In genomic region chr10:72097448-72098300, GRCh38 we compare ENCODE assay signal across 1 cellular context.
TF ChIP-seq lines count a peak whose summit lies in the region.

No MANE protein-coding gene starts in this region.

TF ChIP-seq in K562, 482 proteins besides CTCF, POLR2A, EP300 and RAD21 (continued from another document and continues in another):
- TF ChIP-seq ARID4B (CRISPR knock-in tag; IDR thresholded peaks at IDR 0.05) (no peak), ETS1 (conservative IDR thresholded peaks at IDR 0.05; ENCODE audit: control insufficient read depth, low read depth, low read length) (no peak), NCOA1 (IDR thresholded peaks at IDR 0.05; ENCODE audit: low read depth) (peak; percentile 53; the same call in 1 of the 2 replicates), ZNF174 (CRISPR knock-in tag; IDR thresholded peaks at IDR 0.05) (no peak), SMARCE1 (IDR thresholded peaks at IDR 0.05) (peak; percentile 95), PML (IDR thresholded peaks at IDR 0.05; ENCODE audit: low read length) (no peak), MEF2D (tag; conservative IDR thresholded peaks at IDR 0.05; ENCODE audit: low read depth) (peak; percentile 70), PYGO2 (tag; IDR thresholded peaks at IDR 0.05) (no peak), AFF4 (CRISPR knock-in tag; IDR thresholded peaks at IDR 0.05) (no peak), GATAD2B (IDR thresholded peaks at IDR 0.05; ENCODE audit: borderline replicate concordance) (peak; percentile 14; the same call in 1 of the 2 replicates), PPARD (CRISPR knock-in tag; IDR thresholded peaks at IDR 0.05) (no peak), ZNF695 (CRISPR knock-in tag; IDR thresholded peaks at IDR 0.05) (no peak), PTBP1 (IDR thresholded peaks at IDR 0.05; ENCODE audit: low read depth, low read length) (no peak), TAF9B (IDR thresholded peaks at IDR 0.05; ENCODE audit: partially characterized antibody) (no peak), ZNF436 (CRISPR knock-in tag; IDR thresholded peaks at IDR 0.05) (no peak), L3MBTL2 (IDR thresholded peaks at IDR 0.05) (peak; percentile 32; the same call in 1 of the 2 replicates), PKNOX1 (IDR thresholded peaks at IDR 0.05) (peak; percentile 51; the same call in 1 of the 2 replicates), ZNF655 (CRISPR knock-in tag; IDR thresholded peaks at IDR 0.05) (no peak), NR2F6 (CRISPR knock-in tag; IDR thresholded peaks at IDR 0.05) (no peak), ZSCAN32 (CRISPR knock-in tag; IDR thresholded peaks at IDR 0.05) (no peak), ATF4 (CRISPR knock-in tag; IDR thresholded peaks at IDR 0.05) (no peak), CHD4 (IDR thresholded peaks at IDR 0.05; ENCODE audit: insufficient read depth, insufficient replicate concordance, low read depth, low read length, poor library complexity, severe bottlenecking) (no peak), CBX8 (IDR thresholded peaks at IDR 0.05; ENCODE audit: borderline replicate concordance, extremely low read depth, low read depth, low read length, poor library complexity, severe bottlenecking) (no peak), SIRT6 (IDR thresholded peaks at IDR 0.05; ENCODE audit: low read depth, low read length) (no peak), EZH2 (IDR thresholded peaks at IDR 0.05; ENCODE audit: borderline replicate concordance, low read depth, low read length) (no peak), TFE3 (CRISPR knock-in tag; IDR thresholded peaks at IDR 0.05) (no peak), BRCA1 (IDR thresholded peaks at IDR 0.05) (no peak), BRCA1 (CRISPR knock-in tag; IDR thresholded peaks at IDR 0.05) (no peak), ZNF830 (CRISPR knock-in tag; IDR thresholded peaks at IDR 0.05) (no peak), SP2 (IDR thresholded peaks at IDR 0.05; ENCODE audit: extremely low read depth, low read depth, low read length, poor library complexity, severe bottlenecking) (no peak), RNF219 (CRISPR knock-in tag; IDR thresholded peaks at IDR 0.05) (no peak), ZNF583 (CRISPR knock-in tag; IDR thresholded peaks at IDR 0.05) (no peak), CREB3L1 (IDR thresholded peaks at IDR 0.05; ENCODE audit: borderline replicate concordance, low read depth) (no peak), SIX5 (IDR thresholded peaks at IDR 0.05; ENCODE audit: borderline replicate concordance in 1 of 2, insufficient read depth in 1 of 2, low read depth in 1 of 2, low read length in 2 of 2) (no peak), ZBTB12 (CRISPR knock-in tag; IDR thresholded peaks at IDR 0.05) (peak; percentile 72), GABPB2 (CRISPR knock-in tag; conservative IDR thresholded peaks at IDR 0.05) (no peak), NRF1 (conservative IDR thresholded peaks at IDR 0.05 in 1 of 2, IDR thresholded peaks at IDR 0.05 in 1 of 2) (peak; percentile 45 to 54), PCBP1 (IDR thresholded peaks at IDR 0.05; ENCODE audit: low read depth, low read length, poor library complexity, severe bottlenecking) (no peak), IRF9 (tag; IDR thresholded peaks at IDR 0.05) (no peak), BCL6 (CRISPR knock-in tag; IDR thresholded peaks at IDR 0.05) (no peak), NFRKB (IDR thresholded peaks at IDR 0.05; ENCODE audit: low read depth) (no peak), TSC22D4 (tag; IDR thresholded peaks at IDR 0.05) (no peak)
